ENCODE assay signal across 1 cellular context in genomic region chr12:124864326-124864752, GRCh38.
TF ChIP-seq lines count a peak whose summit lies in the region.

No MANE protein-coding gene starts in this region.

TF ChIP-seq in H1, 55 proteins besides CTCF, POLR2A, EP300 and RAD21:
- peak; percentile 5; the same call in 1 of the 2 replicates for TF ChIP-seq E2F6 (IDR thresholded peaks at IDR 0.05)
- TF ChIP-seq TEAD4 (IDR thresholded peaks at IDR 0.05; ENCODE audit: low read depth, low read length): no peak
- no peak for TF ChIP-seq MAX (IDR thresholded peaks at IDR 0.05)
